21 cellular contexts compared by ENCODE assay signal in genomic region chr1:15433471-15433870, GRCh38. TPM values are rescaled to one million over a fixed set of nuclear protein-coding genes. Genes with fewer than 3 reads are reported as not detected.
"Had no signal": no experiment of that assay in that cellular context is flagged by ENCODE, and none has a peak within 500 bp of the region (broad histone marks: within the 10 kb centered on the region; RNA-seq: fewer than 3 reads in every experiment).

No MANE protein-coding gene starts in this region.

- H3K4me3 ChIP-seq: ascending aorta, dorsolateral prefrontal cortex, esophagus muscularis mucosa, left ventricle myocardium inferior had no signal

- H3K4me1 ChIP-seq: ascending aorta had no signal

- H3K9me3 ChIP-seq: ascending aorta, esophagus muscularis mucosa, left ventricle myocardium inferior had no signal

- H3K27me3 ChIP-seq: ascending aorta, dorsolateral prefrontal cortex, esophagus muscularis mucosa had no signal

- H3K9me3 Mint-ChIP-seq: activated CD4-positive, alpha-beta memory T cell treated with anti-CD3 and anti-CD28 coated beads, Interleukin-2, amount 10 ng/mL, durations not matched to agents 7 days and 5 days; activated naive CD4-positive, alpha-beta T cell treated with anti-CD3 and anti-CD28 coated beads, Interleukin-2, amount 10 ng/mL, durations not matched to agents 7 days and 5 days; activated T-cell treated with anti-CD3 and anti-CD28 coated beads, Interleukin-2, amount 50 U/mL, for 24 hours; memory B cell; naive thymus-derived CD8-positive, alpha-beta T cell; stimulated activated naive CD8-positive, alpha-beta T cell treated with anti-CD3 and anti-CD28 coated beads, Interleukin-15, amount 100 ng/mL, for 72 hours; type B pancreatic cell had no signal

- ATAC-seq: activated CD4-positive, alpha-beta T cell treated with anti-CD3 and anti-CD28 coated beads for 36 hours; naive thymus-derived CD8-positive, alpha-beta T cell; sciatic nerve; stimulated activated naive CD8-positive, alpha-beta T cell treated with anti-CD3 and anti-CD28 coated beads, Interleukin-15, amount 100 ng/mL, for 72 hours had no signal

- H3K27ac Mint-ChIP-seq: activated CD4-positive, alpha-beta memory T cell treated with anti-CD3 and anti-CD28 coated beads, Interleukin-2, amount 10 ng/mL, durations not matched to agents 7 days and 5 days; activated CD4-positive, alpha-beta T cell treated with anti-CD3 and anti-CD28 coated beads for 36 hours; activated naive CD4-positive, alpha-beta T cell treated with anti-CD3 and anti-CD28 coated beads, Interleukin-2, amount 10 ng/mL, durations not matched to agents 7 days and 5 days; activated T-cell treated with anti-CD3 and anti-CD28 coated beads, Interleukin-2, amount 50 U/mL, for 24 hours; memory B cell; naive thymus-derived CD8-positive, alpha-beta T cell; stimulated activated naive CD8-positive, alpha-beta T cell treated with anti-CD3 and anti-CD28 coated beads, Interleukin-15, amount 100 ng/mL, for 72 hours; type B pancreatic cell had no signal

- H3K27ac ChIP-seq: ascending aorta, dorsolateral prefrontal cortex, esophagus muscularis mucosa, left ventricle myocardium inferior had no signal

- FAIRE-seq: bronchial epithelial cell, kidney had no signal

- DNase-seq: activated CD4-positive, alpha-beta memory T cell treated with anti-CD3 and anti-CD28 coated beads, Interleukin-2, amount 10 ng/mL, durations not matched to agents 7 days and 5 days; activated CD4-positive, alpha-beta T cell treated with anti-CD3 and anti-CD28 coated beads for 36 hours; activated naive CD4-positive, alpha-beta T cell treated with anti-CD3 and anti-CD28 coated beads, Interleukin-2, amount 10 ng/mL, durations not matched to agents 7 days and 5 days; activated T-cell treated with anti-CD3 and anti-CD28 coated beads, Interleukin-2, amount 50 U/mL, for 24 hours; dorsolateral prefrontal cortex; hippocampal formation; kidney; left ventricle myocardium inferior; naive thymus-derived CD8-positive, alpha-beta T cell; stimulated activated naive CD8-positive, alpha-beta T cell treated with anti-CD3 and anti-CD28 coated beads, Interleukin-15, amount 100 ng/mL, for 72 hours had no signal

- H3K36me3 Mint-ChIP-seq: activated naive CD4-positive, alpha-beta T cell treated with anti-CD3 and anti-CD28 coated beads, Interleukin-2, amount 10 ng/mL, durations not matched to agents 7 days and 5 days; memory B cell; type B pancreatic cell had no signal

- H3K4me3 Mint-ChIP-seq: activated CD4-positive, alpha-beta memory T cell treated with anti-CD3 and anti-CD28 coated beads, Interleukin-2, amount 10 ng/mL, durations not matched to agents 7 days and 5 days; activated CD4-positive, alpha-beta T cell treated with anti-CD3 and anti-CD28 coated beads for 36 hours; activated naive CD4-positive, alpha-beta T cell treated with anti-CD3 and anti-CD28 coated beads, Interleukin-2, amount 10 ng/mL, durations not matched to agents 7 days and 5 days; activated T-cell treated with anti-CD3 and anti-CD28 coated beads, Interleukin-2, amount 50 U/mL, for 24 hours; memory B cell; naive thymus-derived CD8-positive, alpha-beta T cell; stimulated activated naive CD8-positive, alpha-beta T cell treated with anti-CD3 and anti-CD28 coated beads, Interleukin-15, amount 100 ng/mL, for 72 hours; type B pancreatic cell had no signal

- H3K27me3 Mint-ChIP-seq: activated CD4-positive, alpha-beta memory T cell treated with anti-CD3 and anti-CD28 coated beads, Interleukin-2, amount 10 ng/mL, durations not matched to agents 7 days and 5 days; activated CD4-positive, alpha-beta T cell treated with anti-CD3 and anti-CD28 coated beads for 36 hours; activated naive CD4-positive, alpha-beta T cell treated with anti-CD3 and anti-CD28 coated beads, Interleukin-2, amount 10 ng/mL, durations not matched to agents 7 days and 5 days; activated T-cell treated with anti-CD3 and anti-CD28 coated beads, Interleukin-2, amount 50 U/mL, for 24 hours; memory B cell; naive thymus-derived CD8-positive, alpha-beta T cell; stimulated activated naive CD8-positive, alpha-beta T cell treated with anti-CD3 and anti-CD28 coated beads, Interleukin-15, amount 100 ng/mL, for 72 hours; type B pancreatic cell had no signal

- H3K4me1 Mint-ChIP-seq: activated CD4-positive, alpha-beta memory T cell treated with anti-CD3 and anti-CD28 coated beads, Interleukin-2, amount 10 ng/mL, durations not matched to agents 7 days and 5 days; activated CD4-positive, alpha-beta T cell treated with anti-CD3 and anti-CD28 coated beads for 36 hours; activated naive CD4-positive, alpha-beta T cell treated with anti-CD3 and anti-CD28 coated beads, Interleukin-2, amount 10 ng/mL, durations not matched to agents 7 days and 5 days; memory B cell; stimulated activated naive CD8-positive, alpha-beta T cell treated with anti-CD3 and anti-CD28 coated beads, Interleukin-15, amount 100 ng/mL, for 72 hours had no signal

RNA-seq across cellular contexts. Expression of gene CTRC, which starts 4.8 kb away (rescaled TPM):
- total RNA-seq: activated CD4-positive, alpha-beta T cell treated with anti-CD3 and anti-CD28 coated beads for 36 hours; ascending aorta; bronchial epithelial cell; fibroblast of villous mesenchyme; left ventricle myocardium inferior; osteocyte; pulmonary artery endothelial cell; temporal lobe had no signal

RNA-seq across cellular contexts. Expression of gene CELA2A, which starts 23.1 kb away (rescaled TPM):
- total RNA-seq: activated CD4-positive, alpha-beta memory T cell treated with anti-CD3 and anti-CD28 coated beads, Interleukin-2, amount 10 ng/mL, durations not matched to agents 7 days and 5 days; activated CD4-positive, alpha-beta T cell treated with anti-CD3 and anti-CD28 coated beads for 36 hours; ascending aorta; bronchial epithelial cell; dorsolateral prefrontal cortex; esophagus muscularis mucosa; fibroblast of villous mesenchyme; kidney; left ventricle myocardium inferior; naive thymus-derived CD8-positive, alpha-beta T cell; osteocyte; pulmonary artery endothelial cell; T-helper 1 cell treated with Interleukin-12 subunit alpha and Interleukin-12 subunit beta and Interleukin-4 antibody, amounts not matched to agents 30 ng/mL and 1 ng/mL, for 36 hours; temporal lobe had no signal
- polyA plus RNA-seq: naive thymus-derived CD8-positive, alpha-beta T cell had no signal

RNA-seq across cellular contexts. Expression of gene CELA2B, which starts 42.4 kb away (rescaled TPM):
- total RNA-seq: activated CD4-positive, alpha-beta memory T cell treated with anti-CD3 and anti-CD28 coated beads, Interleukin-2, amount 10 ng/mL, durations not matched to agents 7 days and 5 days; activated CD4-positive, alpha-beta T cell treated with anti-CD3 and anti-CD28 coated beads for 36 hours; ascending aorta; bronchial epithelial cell; dorsolateral prefrontal cortex; esophagus muscularis mucosa; fibroblast of villous mesenchyme; kidney; left ventricle myocardium inferior; naive thymus-derived CD8-positive, alpha-beta T cell; osteocyte; pulmonary artery endothelial cell; sciatic nerve; T-helper 1 cell treated with Interleukin-12 subunit alpha and Interleukin-12 subunit beta and Interleukin-4 antibody, amounts not matched to agents 30 ng/mL and 1 ng/mL, for 36 hours; temporal lobe had no signal
- polyA plus RNA-seq: naive thymus-derived CD8-positive, alpha-beta T cell had no signal
